Comparison of ENCODE assay signal across 8 cellular contexts in the genomic region with DNA sequence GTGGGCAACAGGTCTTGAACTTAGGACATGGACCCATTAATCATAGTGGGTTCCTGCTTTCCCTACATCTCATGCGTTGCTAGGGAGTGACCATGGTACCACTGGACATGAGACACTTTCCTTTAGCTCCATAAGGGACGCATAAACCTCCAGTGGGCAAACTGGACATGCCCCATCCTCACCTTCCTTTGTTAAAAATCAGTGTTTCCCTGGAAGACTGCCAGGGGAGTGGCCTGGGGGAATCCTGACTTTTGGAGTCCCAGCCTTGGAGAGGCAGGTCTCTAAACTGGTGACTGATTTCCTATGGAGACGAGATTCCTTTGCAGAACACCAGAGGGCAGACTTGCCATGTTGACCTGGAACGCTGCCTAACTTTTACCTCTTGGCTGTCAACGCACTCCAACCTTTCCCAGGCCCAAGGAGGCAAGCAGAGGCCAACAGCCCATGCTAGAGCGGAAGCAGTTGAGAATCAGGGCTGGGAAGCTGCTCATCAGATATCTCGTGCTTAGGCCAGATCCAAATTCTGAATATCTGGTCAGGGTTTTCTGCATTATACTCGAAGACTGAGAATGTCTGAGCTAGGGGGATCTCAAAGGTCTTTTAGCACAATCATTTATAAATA. TPM values are rescaled to one million over a fixed set of nuclear protein-coding genes. Genes with fewer than 3 reads are reported as not detected.
DNase-seq lines count a peak whose midpoint lies in the region; ATAC-seq and TF ChIP-seq lines count a peak whose summit lies in the region.

No MANE protein-coding gene starts in this region.

- peak; percentile 41 for ATAC-seq in activated naive CD8-positive, alpha-beta T cell treated with anti-CD3 and anti-CD28 coated beads, Interleukin-2, amount 10 ng/mL, durations not matched to agents 7 days and 5 days (ENCODE audit: low read depth)
- no peak for ATAC-seq in HG02970 (IDR thresholded peaks at IDR 0.05; ENCODE audit: low FRiP score, unreplicated experiment)

- H3K4me3 ChIP-seq in cardiac muscle cell: peak overlapping the region; percentile 61

- peak overlapping the region; percentile 54 for H3K27ac Mint-ChIP-seq in activated naive CD8-positive, alpha-beta T cell treated with anti-CD3 and anti-CD28 coated beads, Interleukin-2, amount 10 ng/mL, durations not matched to agents 7 days and 5 days

- no peaks in the 10 kb centered on the region for H3K27me3 Mint-ChIP-seq in activated naive CD8-positive, alpha-beta T cell treated with anti-CD3 and anti-CD28 coated beads, Interleukin-2, amount 10 ng/mL, durations not matched to agents 7 days and 5 days

- no peak overlapping the region for H3K4me3 Mint-ChIP-seq in activated naive CD8-positive, alpha-beta T cell treated with anti-CD3 and anti-CD28 coated beads, Interleukin-2, amount 10 ng/mL, durations not matched to agents 7 days and 5 days

- peaks cover 45% of the 10 kb centered on the region for H3K36me3 ChIP-seq in cardiac muscle cell

- H3K9me3 ChIP-seq in cardiac muscle cell (ENCODE audit: low read depth): no peaks in the 10 kb centered on the region

- peak; percentile 74 for DNase-seq in AG08396 (ENCODE audit: low spot score)
- DNase-seq in GM13977 (ENCODE audit: low spot score): peak; percentile 86
- peak; percentile 42 for DNase-seq in KG1 (lab: John Stamatoyannopoulos, UW)
- peak; percentile 18 for DNase-seq in SIG-M5 (lab: John Stamatoyannopoulos, UW)
- DNase-seq in activated naive CD8-positive, alpha-beta T cell treated with anti-CD3 and anti-CD28 coated beads, Interleukin-2, amount 10 ng/mL, durations not matched to agents 7 days and 5 days: no peak
- peak; percentile 83 to 89 for DNase-seq in cardiac muscle cell (ENCODE audit: low read depth in 1 of 2, low spot score in 1 of 2)
- peak; percentile 52 for DNase-seq in putamen (ENCODE audit: low spot score)

- H3K27me3 ChIP-seq in cardiac muscle cell: no peaks in the 10 kb centered on the region

- POLR2A ChIA-PET in activated naive CD8-positive, alpha-beta T cell treated with anti-CD3 and anti-CD28 coated beads, Interleukin-2, amount 10 ng/mL, durations not matched to agents 7 days and 5 days (lab: Charles Lee): interaction anchor here (1.1 kb wide), 2 partner anchors 12 to 98 kb away, joined by 3 to 6 read pairs; no protein-coding TSS in a partner anchor

- TF ChIP-seq CTCF in GM13977 (IDR thresholded peaks at IDR 0.05; ENCODE audit: extremely low read depth, insufficient read depth, missing control alignments) (peak; percentile 69), cardiac muscle cell (IDR thresholded peaks at IDR 0.05; ENCODE audit: low read depth, low read length) (peak; percentile 79)

- in situ Hi-C loops in GM13977 (cut with MboI; ENCODE audit: low pct_unique_long_range_greater_than_20kb, low sequenced_read_pairs, unreplicated experiment): loop anchor here (5.0 to 25.0 kb wide), 2 partner anchors 98 to 198 kb away; a partner anchor contains a TSS

- peaks cover 23% of the 10 kb centered on the region for H3K4me1 ChIP-seq in cardiac muscle cell (ENCODE audit: low read depth)

- H3K9me3 Mint-ChIP-seq in activated naive CD8-positive, alpha-beta T cell treated with anti-CD3 and anti-CD28 coated beads, Interleukin-2, amount 10 ng/mL, durations not matched to agents 7 days and 5 days: no peaks in the 10 kb centered on the region

- H3K36me3 Mint-ChIP-seq in activated naive CD8-positive, alpha-beta T cell treated with anti-CD3 and anti-CD28 coated beads, Interleukin-2, amount 10 ng/mL, durations not matched to agents 7 days and 5 days: no peaks in the 10 kb centered on the region

- peak overlapping the region; percentile 99 for H3K27ac ChIP-seq in cardiac muscle cell

- peaks cover 4% of the 10 kb centered on the region for H3K4me1 Mint-ChIP-seq in activated naive CD8-positive, alpha-beta T cell treated with anti-CD3 and anti-CD28 coated beads, Interleukin-2, amount 10 ng/mL, durations not matched to agents 7 days and 5 days

RNA-seq across cellular contexts. Expression of a gene that starts 2.6 kb away (rescaled TPM):
- total RNA-seq in activated naive CD8-positive, alpha-beta T cell treated with anti-CD3 and anti-CD28 coated beads, Interleukin-2, amount 10 ng/mL, durations not matched to agents 7 days and 5 days: not detected
- total RNA-seq in cardiac muscle cell: 195 and 315 TPM in 2 replicates
- polyA plus RNA-seq in cardiac muscle cell: 136 and 199 TPM in 2 replicates

RNA-seq across cellular contexts. Expression of a gene that starts 36.4 kb away (rescaled TPM):
- total RNA-seq in activated naive CD8-positive, alpha-beta T cell treated with anti-CD3 and anti-CD28 coated beads, Interleukin-2, amount 10 ng/mL, durations not matched to agents 7 days and 5 days: 10 to 100 TPM; 15.8 to 16.5 TPM
- total RNA-seq in cardiac muscle cell: 11.0 and 13.6 TPM in 2 replicates
- 9.6 and 11.7 TPM in 2 replicates for polyA plus RNA-seq in cardiac muscle cell

Comparison
In these comparisons a context has a peak if more than half of its experiments do, and no peak if none do; other contexts are left out.
1. RNA of a gene that starts 2.6 kb away (total RNA-seq): 195 to 315 TPM in cardiac muscle cell; not detected in activated naive CD8-positive, alpha-beta T cell treated with anti-CD3 and anti-CD28 coated beads, Interleukin-2, amount 10 ng/mL, durations not matched to agents 7 days and 5 days; every median in the first group is over 100 times any median in the second.